23 cellular contexts compared by ENCODE assay signal in genomic region chr6:74942130-74942529, GRCh38.
DNase-seq lines count a peak whose midpoint lies in the region; ATAC-seq, FAIRE-seq and TF ChIP-seq lines count a peak whose summit lies in the region.
"Had no signal": no experiment of that assay in that cellular context is flagged by ENCODE, and none has a peak within 500 bp of the region (broad histone marks: within the 10 kb centered on the region; RNA-seq: fewer than 3 reads in every experiment).

No MANE protein-coding gene starts in this region.

- ATAC-seq in HG03521 (IDR thresholded peaks at IDR 0.05; ENCODE audit: unreplicated experiment): no peak
- ATAC-seq in left lung: no peak
- no peak for ATAC-seq in stimulated activated naive CD8-positive, alpha-beta T cell treated with anti-CD3 and anti-CD28 coated beads, Interleukin-15, Interleukin-2, amounts not matched to agents 100 U/mL and 50 U/mL, for 24 hours
- ATAC-seq: A549 had no signal

- H3K4me3 Mint-ChIP-seq in osteocyte (ENCODE audit: unreplicated experiment): no peak overlapping the region
- H3K4me3 Mint-ChIP-seq: CD4-positive, CD25-positive, alpha-beta regulatory T cell; IgD-negative memory B cell had no signal

- H3K36me3 ChIP-seq in bronchial epithelial cell (ENCODE audit: control insufficient read depth, insufficient read depth, low read length): no peaks in the 10 kb centered on the region
- no peaks in the 10 kb centered on the region for H3K36me3 ChIP-seq in stomach
- no peaks in the 10 kb centered on the region for H3K36me3 ChIP-seq in left lung
- H3K36me3 ChIP-seq: BE2C had no signal

- no peak for FAIRE-seq in bronchial epithelial cell (lab: Jason Lieb, UNC)
- FAIRE-seq: A549, GM12892, H54, HTR-8/SVneo had no signal

- no peaks in the 10 kb centered on the region for H3K9me3 Mint-ChIP-seq in osteocyte (ENCODE audit: unreplicated experiment)

- peak overlapping the region; percentile 31 for H3K27ac Mint-ChIP-seq in osteocyte (ENCODE audit: unreplicated experiment)
- H3K27ac Mint-ChIP-seq: CD4-positive, CD25-positive, alpha-beta regulatory T cell; IgD-negative memory B cell had no signal

- WGBS in stomach, 5 donors: 71 to 81% (median 75%) methylated on average over 3 of the region's 3 CpGs

- no peaks in the 10 kb centered on the region for H3K9me3 ChIP-seq in stomach
- H3K9me3 ChIP-seq in left lung: no peaks in the 10 kb centered on the region
- H3K9me3 ChIP-seq: A549, BE2C had no signal

- H3K27me3 ChIP-seq in bronchial epithelial cell (ENCODE audit: control insufficient read depth, insufficient read depth, low read length) (no peaks in the 10 kb centered on the region), stomach (no peaks in the 10 kb centered on the region), left lung (no peaks in the 10 kb centered on the region)
- H3K27me3 ChIP-seq: BE2C had no signal

- no peak for TF ChIP-seq POLR2A in stomach (IDR thresholded peaks at IDR 0.05)

- TF ChIP-seq CTCF in bronchial epithelial cell (IDR thresholded peaks at IDR 0.05; ENCODE audit: insufficient read depth, low read length, severe bottlenecking): no peak
- no peak for TF ChIP-seq CTCF in osteocyte (IDR thresholded peaks at IDR 0.05)
- no peak for TF ChIP-seq CTCF in stomach (IDR thresholded peaks at IDR 0.05)
- no peak for TF ChIP-seq CTCF in left lung (IDR thresholded peaks at IDR 0.05)

- DNase-seq in ELR (ENCODE audit: low read depth): peak; percentile 50
- peak; percentile 20 for DNase-seq in M059J (ENCODE audit: low read depth)
- DNase-seq in bronchial epithelial cell (ENCODE audit: low read depth): peak; percentile 39
- DNase-seq in osteocyte (ENCODE audit: extremely low spot score, unreplicated experiment): no peak
- no peak for DNase-seq in stomach
- DNase-seq in left lung: no peak
- DNase-seq in stimulated activated naive CD8-positive, alpha-beta T cell treated with anti-CD3 and anti-CD28 coated beads, Interleukin-15, Interleukin-2, amounts not matched to agents 100 U/mL and 50 U/mL, for 24 hours: no peak
- DNase-seq: BE2C; CD4-positive, CD25-positive, alpha-beta regulatory T cell; COR-L47; DMS79 treated with DMSO at 0.1 percent for 48 hours; NCI-H1694; NCI-H2081; NCI-H2171 treated with DMSO at 0.1 percent for 48 hours; NCI-H446; NCI-H526; Right ventricle myocardium superior had no signal

- TF ChIP-seq EP300 in stomach (IDR thresholded peaks at IDR 0.05): no peak

- no peaks in the 10 kb centered on the region for H3K27me3 Mint-ChIP-seq in osteocyte (ENCODE audit: unreplicated experiment)
- H3K27me3 Mint-ChIP-seq: CD4-positive, CD25-positive, alpha-beta regulatory T cell; IgD-negative memory B cell had no signal

- no peak overlapping the region for H3K27ac ChIP-seq in stomach
- H3K27ac ChIP-seq in left lung: no peak overlapping the region
- H3K27ac ChIP-seq: A549 had no signal

- H3K4me1 ChIP-seq in stomach (no peaks in the 10 kb centered on the region), left lung (no peaks in the 10 kb centered on the region)
- H3K4me1 ChIP-seq: A549, BE2C had no signal

- intact Hi-C loops in stomach (cut with DNase I; ENCODE audit: low total_unique reads): no loop called here
- intact Hi-C loops in left lung (cut with DNase I): no loop called here

- H3K4me1 Mint-ChIP-seq in osteocyte (ENCODE audit: unreplicated experiment): peaks cover 50% of the 10 kb centered on the region
- H3K4me1 Mint-ChIP-seq: CD4-positive, CD25-positive, alpha-beta regulatory T cell; IgD-negative memory B cell had no signal

- H3K36me3 Mint-ChIP-seq in osteocyte (ENCODE audit: unreplicated experiment): no peaks in the 10 kb centered on the region
- H3K36me3 Mint-ChIP-seq: CD4-positive, CD25-positive, alpha-beta regulatory T cell; IgD-negative memory B cell had no signal

- H3K4me3 ChIP-seq in bronchial epithelial cell (ENCODE audit: low read depth, low read length) (no peak overlapping the region), stomach (no peak overlapping the region), left lung (no peak overlapping the region)
- H3K4me3 ChIP-seq: A549 had no signal

Comparison
In these comparisons a context has a peak if more than half of its experiments do, and no peak if none do; other contexts are left out.
1. DNase-seq: peak in ELR (single experiment), M059J (single experiment) and bronchial epithelial cell (single experiment); none in osteocyte (single experiment), stomach (single experiment), left lung (0 of 2) and stimulated activated naive CD8-positive, alpha-beta T cell treated with anti-CD3 and anti-CD28 coated beads, Interleukin-15, Interleukin-2, amounts not matched to agents 100 U/mL and 50 U/mL, for 24 hours (single experiment).